In genomic region chr2:158459161-158460003, GRCh38 we compare ENCODE assay signal across 9 cellular contexts. TPM values are rescaled to one million over a fixed set of nuclear protein-coding genes. Genes with fewer than 3 reads are reported as not detected.
A peak's percentile ranks its signal among the peaks of the same experiment; 100 is the strongest.
DNase-seq lines count a peak whose midpoint lies in the region; ATAC-seq, FAIRE-seq and TF ChIP-seq lines count a peak whose summit lies in the region.
"Had no signal": no experiment of that assay in that cellular context is flagged by ENCODE, and none has a peak within 500 bp of the region (broad histone marks: within the 10 kb centered on the region; RNA-seq: fewer than 3 reads in every experiment).

No MANE protein-coding gene starts in this region.

- H4K20me1 ChIP-seq in PC-9 (ENCODE audit: insufficient read depth) = peaks cover 17% of the 10 kb centered on the region; the same call in 1 of the 2 replicates
- H4K20me1 ChIP-seq in fibroblast of lung (ENCODE audit: control insufficient read depth, extremely low read depth, insufficient read depth, low read length) = no peaks in the 10 kb centered on the region

- H3K27ac ChIP-seq in PC-9 (no peak overlapping the region), fibroblast of lung (ENCODE audit: insufficient read depth, low read length) (no peak overlapping the region), pancreas (peak overlapping the region in 1 of 4 donors; percentile 39)

- no peak for ATAC-seq in pancreas

- no TSS peak for BruUV-seq in PC-9 (replicated peaks; lab: Mats Ljungman, UMichigan)

- H3K36me3 ChIP-seq in PC-9 (ENCODE audit: low read depth) (no peaks in the 10 kb centered on the region), fibroblast of lung (ENCODE audit: control insufficient read depth, insufficient read depth, low read length) (no peaks in the 10 kb centered on the region), skeletal muscle satellite cell (ENCODE audit: insufficient read depth, low read length) (no peaks in the 10 kb centered on the region), pancreas (no peaks in the 10 kb centered on the region)

- H3K9ac ChIP-seq in fibroblast of lung (ENCODE audit: insufficient read depth, low read length) (no peak overlapping the region), skeletal muscle satellite cell (ENCODE audit: low read depth, low read length) (no peak overlapping the region)

- H3F3A ChIP-seq in PC-9 (ENCODE audit: insufficient read depth, low read depth) = 0 out of 2 replicates have a peak, but pooled peaks cover 5% of the 10 kb centered on the region

- peak overlapping the region; percentile 90 for H3K4me2 ChIP-seq in PC-9
- H3K4me2 ChIP-seq in fibroblast of lung (ENCODE audit: extremely low read depth, insufficient read depth, low read length) = peak overlapping the region; percentile 96
- H3K4me2 ChIP-seq in skeletal muscle satellite cell (ENCODE audit: low read length) = peak overlapping the region; percentile 90

- peaks cover 64% of the 10 kb centered on the region for H3K79me2 ChIP-seq in PC-9 (ENCODE audit: low read depth)
- H3K79me2 ChIP-seq in fibroblast of lung (ENCODE audit: control insufficient read depth, insufficient read depth, low read length) = peaks cover 70% of the 10 kb centered on the region

- H3K4me1 ChIP-seq in PC-9 (replicated peaks; ENCODE audit: insufficient read depth) = peaks cover 29% of the 10 kb centered on the region
- peaks cover 6% of the 10 kb centered on the region for H3K4me1 ChIP-seq in fibroblast of lung (ENCODE audit: control insufficient read depth, extremely low read depth, insufficient read depth, low read length)
- peaks cover 19% of the 10 kb centered on the region for H3K4me1 ChIP-seq in skeletal muscle satellite cell (ENCODE audit: control insufficient read depth, insufficient read depth, low read length)
- peaks cover 0 to 16% (median 13%) of the 10 kb centered on the region in 3 donors for H3K4me1 ChIP-seq in pancreas

- H3K4me3 ChIP-seq in PC-9 (peak overlapping the region; percentile 89; the same call in 1 of the 2 replicates), fibroblast of lung (replicated peaks in 1 of 4; ENCODE audit: control extremely low read depth in 1 of 4, insufficient read depth in 1 of 4, low read depth in 3 of 4, low read length in 4 of 4) (peak overlapping the region; percentile 82 to 95 (median 88)), skeletal muscle satellite cell (ENCODE audit: low read length) (peak overlapping the region; percentile 99), pancreas (peak overlapping the region in 2 of 4 donors; percentile 86 to 92)

- CTCF ChIA-PET in PC-9 (lab: Charles Lee) = no interaction called here

- H2AFZ ChIP-seq in PC-9 (no peak overlapping the region), fibroblast of lung (ENCODE audit: low read length) (no peak overlapping the region)

- POLR2A ChIA-PET in PC-9 (lab: Charles Lee; ENCODE audit: unreplicated experiment) = interaction anchor here (0.5 to 0.6 kb wide), 2 partner anchors 190 to 380 kb away, joined by 3 to 6 read pairs; no protein-coding TSS in a partner anchor

- no peak for FAIRE-seq in pancreas (lab: Jason Lieb, UNC)
- FAIRE-seq: islet of Langerhans had no signal

- TF ChIP-seq CTCF in PC-9 (conservative IDR thresholded peaks at IDR 0.05) (no peak), fibroblast of lung (conservative IDR thresholded peaks at IDR 0.05 in 1 of 2, IDR thresholded peaks at IDR 0.05 in 1 of 2; ENCODE audit: low read depth in 1 of 2, low read length in 2 of 2) (no peak), pancreas (IDR thresholded peaks at IDR 0.05) (no peak)

- H3K27me3 ChIP-seq in PC-9 (ENCODE audit: insufficient read depth, low read depth) = no peaks in the 10 kb centered on the region
- H3K27me3 ChIP-seq in fibroblast of lung (ENCODE audit: control insufficient read depth, insufficient read depth, low read length) = no peaks in the 10 kb centered on the region
- H3K27me3 ChIP-seq in skeletal muscle satellite cell (ENCODE audit: control insufficient read depth, insufficient read depth, low read length) = no peaks in the 10 kb centered on the region
- no peaks in the 10 kb centered on the region for H3K27me3 ChIP-seq in pancreas

- 29 to 43% methylated on average over 9 of the region's 9 CpGs for WGBS in pancreas, 2 donors

- H3K9me2 ChIP-seq in PC-9 (ENCODE audit: insufficient read depth) = no peaks in the 10 kb centered on the region

- intact Hi-C loops in PC-9 (cut with micrococcal nuclease; ENCODE audit: unreplicated experiment) = loop anchor here (5.0 to 10.0 kb wide), 5 partner anchors 78 to 435 kb away; no protein-coding TSS in a partner anchor
- intact Hi-C loops in head of caudate nucleus (cut with DNase I) = loop anchor here (5.0 to 10.0 kb wide), 3 partner anchors 263 to 288 kb away; no protein-coding TSS in a partner anchor
- intact Hi-C loops in pancreas (cut with DNase I) = loop anchor here in 1 of 3 donors (5.0 kb wide), 1 partner anchor 293 kb away; no protein-coding TSS in a partner anchor

- DNase-seq in SKM-1 treated with dmso at 0.1 percent for 144 hours (lab: John Stamatoyannopoulos, UW; ENCODE audit: unreplicated experiment) (peak; percentile 6), SKM-1 (lab: John Stamatoyannopoulos, UW; ENCODE audit: unreplicated experiment) (no peak), PC-9 (no peak), fibroblast of lung (ENCODE audit: low read depth in 2 of 2) (no peak), NCI-H2081 treated with DMSO at 0.1 percent for 48 hours (lab: John Stamatoyannopoulos, UW) (no peak), head of caudate nucleus (no peak), pancreas (no peak)

- no peaks in the 10 kb centered on the region for H3K9me3 ChIP-seq in PC-9 (ENCODE audit: insufficient read depth, low read depth)
- no peaks in the 10 kb centered on the region for H3K9me3 ChIP-seq in fibroblast of lung (ENCODE audit: control insufficient read depth, insufficient read depth, low read depth, low read length)
- no peaks in the 10 kb centered on the region for H3K9me3 ChIP-seq in skeletal muscle satellite cell (replicated peaks; ENCODE audit: low read length)
- H3K9me3 ChIP-seq in pancreas = no peaks in the 10 kb centered on the region

RNA-seq across cellular contexts. Expression of gene PKP4, which starts 2.6 kb away (rescaled TPM):
- total RNA-seq in PC-9 (2021) (55.5 and 59.1 TPM in 2 replicates), fibroblast of lung (32.6 and 56.3 TPM in 2 replicates), pancreas (10 to 100 TPM; 23.6 to 46.2 (median 28.8) TPM)
- polyA plus RNA-seq in fibroblast of lung (36.6 and 44.5 TPM in 2 replicates), pancreas (10 to 100 TPM; 20.4 to 37.0 TPM)
- polyA plus RNA-seq in fibroblast of lung (2012) = 29.6 and 38.2 TPM in 2 replicates
- 93.5 and 189 TPM in 2 replicates for polyA minus RNA-seq in fibroblast of lung (ENCODE audit: low replicate concordance)
- total RNA-seq in skeletal muscle satellite cell (2012; rRNA removed) = 25.6 and 30.7 TPM in 2 replicates

RNA-seq across cellular contexts. Expression of gene CCDC148, which starts 2.8 kb away (rescaled TPM):
- 1.8 and 2.3 TPM in 2 replicates for total RNA-seq in PC-9 (2021)
- 1.0 and 1.2 TPM in 2 replicates for total RNA-seq in fibroblast of lung
- polyA plus RNA-seq in fibroblast of lung = 0.61 and 1.2 TPM in 2 replicates
- polyA plus RNA-seq in fibroblast of lung (2012) = 0.58 and 1.2 TPM in 2 replicates
- polyA minus RNA-seq in fibroblast of lung (ENCODE audit: low replicate concordance) = not detected in 2 replicates
- 0.22 TPM in 1 of 2 replicates, not detected in the other for total RNA-seq in skeletal muscle satellite cell (2012; rRNA removed)
- 1 to 10 TPM in 3 of 6 donors, under 1 TPM in 3; 0.38 to 1.5 (median 0.79) TPM for total RNA-seq in pancreas
- polyA plus RNA-seq in pancreas = 1 to 10 TPM in 1 of 2 donors, under 1 TPM in 1; 0.57 to 1.3 TPM
